8 cellular contexts compared by ENCODE assay signal in the genomic region with DNA sequence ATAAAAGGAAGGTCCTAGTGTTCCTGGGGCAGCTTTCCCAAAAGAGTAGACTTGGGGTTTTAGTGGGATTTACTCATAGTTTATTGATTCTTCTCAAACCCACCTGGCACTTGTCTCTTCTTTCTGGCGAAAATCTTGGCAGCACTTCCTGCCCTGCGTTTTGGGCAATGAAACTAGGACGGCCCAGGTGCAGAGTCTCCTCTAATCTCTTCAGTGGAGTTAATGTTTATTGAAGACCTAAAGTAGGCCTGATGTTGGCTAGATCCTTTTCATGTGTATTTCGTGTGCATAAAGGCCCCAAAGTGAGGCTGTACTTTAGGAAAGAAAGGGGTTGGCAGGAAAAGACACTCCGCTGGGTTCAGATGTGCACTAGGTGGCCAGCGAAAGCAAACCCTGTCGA. TPM values are rescaled to one million over a fixed set of nuclear protein-coding genes. Genes with fewer than 3 reads are reported as not detected.
"Had no signal": no experiment of that assay in that cellular context is flagged by ENCODE, and none has a peak within 500 bp of the region (broad histone marks: within the 10 kb centered on the region; RNA-seq: fewer than 3 reads in every experiment).

No MANE protein-coding gene starts in this region.

- H3K9me3 ChIP-seq: breast epithelium, esophagus squamous epithelium, upper lobe of right lung had no signal

- H2AFZ ChIP-seq: neural progenitor cell had no signal

- DNase-seq: esophagus squamous epithelium had no signal

- H3K27me3 ChIP-seq: breast epithelium had no signal

- H3K9ac ChIP-seq: neural progenitor cell had no signal

- H3K27ac ChIP-seq: breast epithelium, neural progenitor cell, skin epidermis, upper lobe of right lung had no signal

- H3K36me3 ChIP-seq: breast epithelium, upper lobe of right lung had no signal

- H3K4me3 ChIP-seq: breast epithelium, esophagus squamous epithelium, neural progenitor cell, skin epidermis, upper lobe of right lung had no signal

RNA-seq across cellular contexts. Expression of gene WNT5B, which starts 5.1 kb away (rescaled TPM):
- total RNA-seq: activated CD4-positive, alpha-beta T cell treated with anti-CD3 and anti-CD28 coated beads for 36 hours; activated CD8-positive, alpha-beta T cell treated with anti-CD3 and anti-CD28 coated beads, Interleukin-2, amount 10 ng/mL, durations not matched to agents 7 days and 5 days; naive thymus-derived CD8-positive, alpha-beta T cell had no signal
- polyA plus RNA-seq: naive thymus-derived CD8-positive, alpha-beta T cell had no signal
